ENCODE assay signal across 22 cellular contexts in genomic region chr3:173887888-173888287, GRCh38.
"Had no signal": no experiment of that assay in that cellular context is flagged by ENCODE, and none has a peak within 500 bp of the region (broad histone marks: within the 10 kb centered on the region; RNA-seq: fewer than 3 reads in every experiment).

No MANE protein-coding gene starts in this region.

- H3K4me3 Mint-ChIP-seq: mesothelial cell of epicardium; naive B cell; naive thymus-derived CD8-positive, alpha-beta T cell had no signal

- ATAC-seq: foreskin keratinocyte; gastroesophageal sphincter; heart right ventricle; left cardiac atrium; left lung; left ventricle myocardium superior; lower lobe of right lung; mucosa of descending colon; naive thymus-derived CD8-positive, alpha-beta T cell had no signal

- H3K27me3 Mint-ChIP-seq: naive B cell; naive thymus-derived CD8-positive, alpha-beta T cell had no signal

- H3K9me3 ChIP-seq: esophagus muscularis mucosa, gastroesophageal sphincter, heart right ventricle, left lung, lower lobe of right lung, mucosa of descending colon had no signal

- H3K4me1 Mint-ChIP-seq: naive B cell; naive thymus-derived CD8-positive, alpha-beta T cell had no signal

- FAIRE-seq: colon, endothelial cell of umbilical vein, keratinocyte had no signal

- H3K36me3 Mint-ChIP-seq: naive B cell; naive thymus-derived CD8-positive, alpha-beta T cell had no signal

- DNase-seq: dermis blood vessel endothelial cell; dorsolateral prefrontal cortex; effector CD4-positive, alpha-beta T cell; effector memory CD4-positive, alpha-beta T cell; foreskin keratinocyte; head of caudate nucleus; heart right ventricle; hippocampal formation; left cardiac atrium; left lung; left ventricle myocardium superior; lower lobe of right lung; mesenchymal stem cell; mucosa of descending colon; naive B cell; naive thymus-derived CD8-positive, alpha-beta T cell had no signal

- H3K27ac Mint-ChIP-seq: mesothelial cell of epicardium; naive B cell; naive thymus-derived CD8-positive, alpha-beta T cell had no signal
